ENCODE assay signal across 8 cellular contexts in genomic region chr21:25457411-25457810, GRCh38.
A peak's percentile ranks its signal among the peaks of the same experiment; 100 is the strongest.
DNase-seq lines count a peak whose midpoint lies in the region; ATAC-seq lines count a peak whose summit lies in the region.

No MANE protein-coding gene starts in this region.

- peak in 1 of 2 experiments; percentile 22 for DNase-seq in SJSA1 (ENCODE audit: low read depth in 1 of 2, low spot score in 2 of 2)
- peak; percentile 43 for DNase-seq in fibroblast of the conjunctiva (ENCODE audit: low read depth)
- no peak for DNase-seq in T1000 (lab: John Stamatoyannopoulos, UW)
- no peak for DNase-seq in stimulated activated CD4-positive, alpha-beta T cell treated with anti-CD3 and anti-CD28 coated beads, Interleukin-12 subunit alpha, Interleukin-12 subunit beta, amount 100 ng/mL, for 4 hours
- no peak for DNase-seq in effector CD4-positive, alpha-beta T cell

- peaks cover 8% of the 10 kb centered on the region for H3K4me1 ChIP-seq in ACC112 (ENCODE audit: control insufficient read depth, insufficient read depth, low read length, unreplicated experiment)
- no peaks in the 10 kb centered on the region for H3K4me1 ChIP-seq in SJSA1 (replicated peaks)

- H3K27me3 ChIP-seq in ACC112 (ENCODE audit: insufficient read depth, low read length) (no peaks in the 10 kb centered on the region), SJSA1 (replicated peaks) (no peaks in the 10 kb centered on the region)

- H3K36me3 ChIP-seq in ACC112 (ENCODE audit: insufficient read depth, low read length): no peaks in the 10 kb centered on the region
- H3K36me3 ChIP-seq in SJSA1: no peaks in the 10 kb centered on the region

- H3K27ac ChIP-seq in ACC112 (ENCODE audit: low read depth, low read length) (peak overlapping the region; percentile 76), SJSA1 (peak overlapping the region; percentile 34)

- peak; percentile 66 for ATAC-seq in GM18867 (IDR thresholded peaks at IDR 0.05; ENCODE audit: unreplicated experiment)
- peak; percentile 72 for ATAC-seq in HG03060 (IDR thresholded peaks at IDR 0.05; ENCODE audit: low read depth, unreplicated experiment)

- H3K79me2 ChIP-seq in ACC112 (ENCODE audit: control insufficient read depth, insufficient read depth, low read length, unreplicated experiment): no peaks in the 10 kb centered on the region

- H3K9me3 ChIP-seq in SJSA1 (replicated peaks): no peaks in the 10 kb centered on the region

- peak overlapping the region; percentile 77 for H2AFZ ChIP-seq in ACC112 (ENCODE audit: low read length, unreplicated experiment)

- H3K4me3 ChIP-seq in ACC112 (ENCODE audit: low read depth, low read length) (peak overlapping the region; percentile 69), SJSA1 (no peak overlapping the region)
